In genomic region chr18:78977627-78978271, GRCh38 we compare ENCODE assay signal across 16 cellular contexts. TPM values are rescaled to one million over a fixed set of nuclear protein-coding genes. Genes with fewer than 3 reads are reported as not detected.
DNase-seq lines count a peak whose midpoint lies in the region; ATAC-seq and TF ChIP-seq lines count a peak whose summit lies in the region.
"Had no signal": no experiment of that assay in that cellular context is flagged by ENCODE, and none has a peak within 500 bp of the region (broad histone marks: within the 10 kb centered on the region; RNA-seq: fewer than 3 reads in every experiment).

No MANE protein-coding gene starts in this region.

- intact Hi-C loops in natural killer cell (cut with micrococcal nuclease) = no loop called here

- no peak overlapping the region for H2BK5ac ChIP-seq in mesenchymal stem cell (ENCODE audit: low read depth, low read length, poor library complexity, severe bottlenecking)

- H3K79me1 ChIP-seq in mesenchymal stem cell (replicated peaks; ENCODE audit: low read length, poor library complexity, severe bottlenecking) = no peaks in the 10 kb centered on the region

- no peak overlapping the region for H3K27ac ChIP-seq in mesenchymal stem cell (ENCODE audit: low read length, poor library complexity, severe bottlenecking)

- H2BK12ac ChIP-seq in mesenchymal stem cell (ENCODE audit: low read length in 2 of 2) = no peak overlapping the region

- H3K4me3 ChIP-seq in mesenchymal stem cell (ENCODE audit: insufficient read depth in 1 of 2, low read depth in 1 of 2, low read length in 2 of 2) = no peak overlapping the region

- H4K8ac ChIP-seq in mesenchymal stem cell (ENCODE audit: low read length) = no peak overlapping the region

- no peak overlapping the region for H3K18ac ChIP-seq in mesenchymal stem cell (ENCODE audit: low read depth in 1 of 2, low read length in 2 of 2)

- H2BK120ac ChIP-seq in mesenchymal stem cell (ENCODE audit: low read depth, low read length) = no peak overlapping the region

- H3K4me3 Mint-ChIP-seq in natural killer cell = peak overlapping the region; percentile 68
- H3K4me3 Mint-ChIP-seq in natural killer cell treated with Interleukin-12 subunit alpha and Interleukin-12 subunit beta and Interleukin-15 and Interleukin-18, amount 100 ng/mL, for 72 hours = no peak overlapping the region
- H3K4me3 Mint-ChIP-seq in activated naive CD8-positive, alpha-beta T cell treated with anti-CD3 and anti-CD28 coated beads, Interleukin-2, amount 50 U/mL, for 24 hours = peak overlapping the region; percentile 43

- no peaks in the 10 kb centered on the region for H3K36me3 Mint-ChIP-seq in natural killer cell
- no peaks in the 10 kb centered on the region for H3K36me3 Mint-ChIP-seq in natural killer cell treated with Interleukin-12 subunit alpha and Interleukin-12 subunit beta and Interleukin-15 and Interleukin-18, amount 100 ng/mL, for 72 hours
- peaks cover 9% of the 10 kb centered on the region for H3K36me3 Mint-ChIP-seq in activated naive CD8-positive, alpha-beta T cell treated with anti-CD3 and anti-CD28 coated beads, Interleukin-2, amount 50 U/mL, for 24 hours (ENCODE audit: low read depth)

- no peaks in the 10 kb centered on the region for H3K36me3 ChIP-seq in mesenchymal stem cell (ENCODE audit: control insufficient read depth in 1 of 2, insufficient read depth in 2 of 2, low read depth in 1 of 2, low read length in 2 of 2)

- H2AK5ac ChIP-seq in mesenchymal stem cell (ENCODE audit: low read length, severe bottlenecking) = no peak overlapping the region

- H3K9ac ChIP-seq in mesenchymal stem cell (ENCODE audit: low read length) = no peak overlapping the region

- TF ChIP-seq CTCF in natural killer cell (IDR thresholded peaks at IDR 0.05) = no peak

- peaks cover 31% of the 10 kb centered on the region for H3K4me1 ChIP-seq in mesenchymal stem cell (ENCODE audit: control insufficient read depth, insufficient read depth, low read depth, low read length)

- H2AFZ ChIP-seq in mesenchymal stem cell (ENCODE audit: low read depth, low read length) = no peak overlapping the region

- peaks cover 0 to 5% of the 10 kb centered on the region in 2 donors for H3K4me1 Mint-ChIP-seq in natural killer cell
- peaks cover 0 to 6% of the 10 kb centered on the region in 2 donors for H3K4me1 Mint-ChIP-seq in natural killer cell treated with Interleukin-12 subunit alpha and Interleukin-12 subunit beta and Interleukin-15 and Interleukin-18, amount 100 ng/mL, for 72 hours (ENCODE audit: low read depth in 2 of 2)
- peaks cover 16% of the 10 kb centered on the region for H3K4me1 Mint-ChIP-seq in activated naive CD8-positive, alpha-beta T cell treated with anti-CD3 and anti-CD28 coated beads, Interleukin-2, amount 50 U/mL, for 24 hours

- H3K9me3 ChIP-seq in mesenchymal stem cell (ENCODE audit: control insufficient read depth, low read length) = peaks cover 3% of the 10 kb centered on the region

- 2% methylated on average over 30 of the region's 33 CpGs for WGBS in mesenchymal stem cell

- H3K14ac ChIP-seq in mesenchymal stem cell (ENCODE audit: low read length in 2 of 2) = no peak overlapping the region

- no peak overlapping the region for H3K27ac Mint-ChIP-seq in natural killer cell
- H3K27ac Mint-ChIP-seq in natural killer cell treated with Interleukin-12 subunit alpha and Interleukin-12 subunit beta and Interleukin-15 and Interleukin-18, amount 100 ng/mL, for 72 hours = no peak overlapping the region
- no peak overlapping the region for H3K27ac Mint-ChIP-seq in activated naive CD8-positive, alpha-beta T cell treated with anti-CD3 and anti-CD28 coated beads, Interleukin-2, amount 50 U/mL, for 24 hours

- no peak overlapping the region for H2BK15ac ChIP-seq in mesenchymal stem cell (ENCODE audit: low read depth, poor library complexity, severe bottlenecking)

- H4K91ac ChIP-seq in mesenchymal stem cell (ENCODE audit: low read length) = no peak overlapping the region

- peaks cover 53 to 61% of the 10 kb centered on the region in 2 donors for H3K27me3 Mint-ChIP-seq in natural killer cell (ENCODE audit: low read depth in 2 of 2)
- H3K27me3 Mint-ChIP-seq in natural killer cell treated with Interleukin-12 subunit alpha and Interleukin-12 subunit beta and Interleukin-15 and Interleukin-18, amount 100 ng/mL, for 72 hours = peaks cover 43 to 64% of the 10 kb centered on the region in 2 donors
- H3K27me3 Mint-ChIP-seq in activated naive CD8-positive, alpha-beta T cell treated with anti-CD3 and anti-CD28 coated beads, Interleukin-2, amount 50 U/mL, for 24 hours = peaks cover 61% of the 10 kb centered on the region

- DNase-seq in natural killer cell = no peak
- no peak for DNase-seq in natural killer cell treated with Interleukin-12 subunit alpha and Interleukin-12 subunit beta and Interleukin-15 and Interleukin-18, amount 100 ng/mL, for 72 hours (ENCODE audit: low spot score)
- DNase-seq in activated naive CD8-positive, alpha-beta T cell treated with anti-CD3 and anti-CD28 coated beads, Interleukin-2, amount 50 U/mL, for 24 hours = no peak
- peak; percentile 3 for DNase-seq in mesenchymal stem cell
- no peak for DNase-seq in midbrain (lab: John Stamatoyannopoulos, UW)
- DNase-seq in NCI-H1930 (lab: John Stamatoyannopoulos, UW) = no peak
- no peak for DNase-seq in activated CD4-positive, alpha-beta T cell treated with anti-CD3 and anti-CD28 coated beads, Interleukin-2, amount 50 U/mL, for 4 hours
- DNase-seq in OCI-M1 (lab: John Stamatoyannopoulos, UW) = no peak
- DNase-seq: activated CD4-positive, CD25-positive, alpha-beta regulatory T cell treated with anti-CD3 and anti-CD28 coated beads, Interleukin-2, amount 50 U/mL, for 72 hours; activated naive CD4-positive, alpha-beta T cell; hippocampal formation; NCI-H2107; stimulated activated CD4-positive, alpha-beta T cell treated with anti-CD3 and anti-CD28 coated beads, Interleukin-1b, Interleukin-23, amount 100 ng/mL, for 48 hours had no signal

- H3K4me2 ChIP-seq in mesenchymal stem cell (ENCODE audit: low read length, poor library complexity, severe bottlenecking) = no peak overlapping the region

- no peak overlapping the region for H3K4ac ChIP-seq in mesenchymal stem cell (ENCODE audit: low read depth in 1 of 2, low read length in 2 of 2)

- peaks cover 67 to 81% of the 10 kb centered on the region in 2 experiments for H3K27me3 ChIP-seq in mesenchymal stem cell (ENCODE audit: control insufficient read depth in 1 of 2, insufficient read depth in 1 of 2, low read length in 2 of 2)

- H3K23ac ChIP-seq in mesenchymal stem cell (ENCODE audit: low read length in 2 of 2) = no peak overlapping the region

- no peak for ATAC-seq in natural killer cell
- no peak for ATAC-seq in natural killer cell treated with Interleukin-12 subunit alpha and Interleukin-12 subunit beta and Interleukin-15 and Interleukin-18, amount 100 ng/mL, for 72 hours
- ATAC-seq in activated naive CD8-positive, alpha-beta T cell treated with anti-CD3 and anti-CD28 coated beads, Interleukin-2, amount 50 U/mL, for 24 hours = no peak
- ATAC-seq: esophagus mucosa had no signal

- H3K9me3 Mint-ChIP-seq in natural killer cell = no peaks in the 10 kb centered on the region
- no peaks in the 10 kb centered on the region for H3K9me3 Mint-ChIP-seq in natural killer cell treated with Interleukin-12 subunit alpha and Interleukin-12 subunit beta and Interleukin-15 and Interleukin-18, amount 100 ng/mL, for 72 hours
- peaks cover 6% of the 10 kb centered on the region for H3K9me3 Mint-ChIP-seq in activated naive CD8-positive, alpha-beta T cell treated with anti-CD3 and anti-CD28 coated beads, Interleukin-2, amount 50 U/mL, for 24 hours

RNA-seq across cellular contexts. Expression of gene SALL3, which starts 1.9 kb away (rescaled TPM):
- not detected for total RNA-seq in natural killer cell
- total RNA-seq in natural killer cell treated with Interleukin-12 subunit alpha and Interleukin-12 subunit beta and Interleukin-15 and Interleukin-18, amount 100 ng/mL, for 72 hours = not detected
- not detected for polyA plus RNA-seq in mesenchymal stem cell (2013, experiment 1 of 2)
- not detected for polyA plus RNA-seq in mesenchymal stem cell (2013, experiment 2 of 2)
- total RNA-seq: esophagus mucosa, LHCN-M2, mesenteric fat pad had no signal
